In genomic region chr6:53925891-53926290, GRCh38 we compare ENCODE assay signal across 12 cellular contexts.
"Had no signal": no experiment of that assay in that cellular context is flagged by ENCODE, and none has a peak within 500 bp of the region (broad histone marks: within the 10 kb centered on the region; RNA-seq: fewer than 3 reads in every experiment).

No MANE protein-coding gene starts in this region.

- H3K36me3 ChIP-seq: cardiac muscle cell had no signal

- H3K27ac ChIP-seq: ascending aorta, cardiac muscle cell, psoas muscle, sigmoid colon had no signal

- H3K9me3 Mint-ChIP-seq: activated CD8-positive, alpha-beta T cell treated with anti-CD3 and anti-CD28 coated beads for 36 hours; activated naive CD8-positive, alpha-beta T cell treated with anti-CD3 and anti-CD28 coated beads, Interleukin-2, amount 10 ng/mL, durations not matched to agents 7 days and 5 days had no signal

- DNase-seq: activated CD8-positive, alpha-beta memory T cell treated with anti-CD3 and anti-CD28 coated beads, Interleukin-2, amount 50 U/mL, for 4 hours; activated CD8-positive, alpha-beta T cell treated with anti-CD3 and anti-CD28 coated beads for 36 hours; activated naive CD8-positive, alpha-beta T cell treated with anti-CD3 and anti-CD28 coated beads, Interleukin-2, amount 10 ng/mL, durations not matched to agents 7 days and 5 days; foreskin melanocyte; islet precursor cell; psoas muscle; sigmoid colon; stimulated activated CD4-positive, alpha-beta T cell treated with anti-CD3 and anti-CD28 coated beads, Interleukin-12 subunit alpha, Interleukin-12 subunit beta, amount 100 ng/mL, for 4 hours; stimulated activated naive CD4-positive, alpha-beta T cell had no signal

- H3K27ac Mint-ChIP-seq: activated CD8-positive, alpha-beta T cell treated with anti-CD3 and anti-CD28 coated beads for 36 hours; activated naive CD8-positive, alpha-beta T cell treated with anti-CD3 and anti-CD28 coated beads, Interleukin-2, amount 10 ng/mL, durations not matched to agents 7 days and 5 days had no signal

- H3K27me3 Mint-ChIP-seq: activated CD8-positive, alpha-beta T cell treated with anti-CD3 and anti-CD28 coated beads for 36 hours; activated naive CD8-positive, alpha-beta T cell treated with anti-CD3 and anti-CD28 coated beads, Interleukin-2, amount 10 ng/mL, durations not matched to agents 7 days and 5 days had no signal

- FAIRE-seq: colon had no signal

- H3K4me1 Mint-ChIP-seq: activated naive CD8-positive, alpha-beta T cell treated with anti-CD3 and anti-CD28 coated beads, Interleukin-2, amount 10 ng/mL, durations not matched to agents 7 days and 5 days had no signal

- H3K4me1 ChIP-seq: psoas muscle had no signal

- H3K9me3 ChIP-seq: ascending aorta, psoas muscle, sigmoid colon had no signal

- H3K4me3 ChIP-seq: ascending aorta, cardiac muscle cell, psoas muscle, sigmoid colon had no signal

- H3K4me3 Mint-ChIP-seq: activated CD8-positive, alpha-beta T cell treated with anti-CD3 and anti-CD28 coated beads for 36 hours; activated naive CD8-positive, alpha-beta T cell treated with anti-CD3 and anti-CD28 coated beads, Interleukin-2, amount 10 ng/mL, durations not matched to agents 7 days and 5 days had no signal

- H3K27me3 ChIP-seq: ascending aorta, cardiac muscle cell, sigmoid colon had no signal

- ATAC-seq: activated CD8-positive, alpha-beta T cell treated with anti-CD3 and anti-CD28 coated beads for 36 hours; psoas muscle had no signal
